ENCODE assay signal across 16 cellular contexts in genomic region chr22:45227645-45228400, GRCh38. TPM values are rescaled to one million over a fixed set of nuclear protein-coding genes. Genes with fewer than 3 reads are reported as not detected.
DNase-seq lines count a peak whose midpoint lies in the region; ATAC-seq and TF ChIP-seq lines count a peak whose summit lies in the region.
"Had no signal": no experiment of that assay in that cellular context is flagged by ENCODE, and none has a peak within 500 bp of the region (broad histone marks: within the 10 kb centered on the region; RNA-seq: fewer than 3 reads in every experiment).

No MANE protein-coding gene starts in this region.

- H3K36me3 Mint-ChIP-seq in GM23338 (ENCODE audit: low read depth) (no peaks in the 10 kb centered on the region; the same call in 2 of the 3 replicates), immature natural killer cell (peaks cover 0 to 2% (median 0%) of the 10 kb centered on the region in 3 donors)

- no peak overlapping the region for H3K27ac Mint-ChIP-seq in GM23338
- peak overlapping the region; percentile 21 to 77 (median 59) for H3K27ac Mint-ChIP-seq in immature natural killer cell
- H3K27ac Mint-ChIP-seq: activated T-helper 17 cell treated with anti-CD3 and anti-CD28 coated beads, Interleukin-2, amount 50 U/mL, for 72 hours; nephron progenitor cell had no signal

- no peak overlapping the region for H3K4me2 ChIP-seq in GM23338

- ATAC-seq in GM23338: peak; percentile 45
- ATAC-seq in sciatic nerve: peak; percentile 23
- ATAC-seq in HG02885 (IDR thresholded peaks at IDR 0.05; ENCODE audit: poor library complexity, unreplicated experiment): no peak
- ATAC-seq in GM19023 (IDR thresholded peaks at IDR 0.05; ENCODE audit: unreplicated experiment): no peak
- ATAC-seq: activated T-helper 17 cell treated with anti-CD3 and anti-CD28 coated beads, Interleukin-2, amount 50 U/mL, for 72 hours had no signal

- no peaks in the 10 kb centered on the region for H3K27me3 ChIP-seq in GM23338 (ENCODE audit: insufficient read depth)

- H2AFZ ChIP-seq in GM23338: no peak overlapping the region

- H3K36me3 ChIP-seq in GM23338 (ENCODE audit: insufficient read depth): no peaks in the 10 kb centered on the region
- H3K36me3 ChIP-seq: thoracic aorta had no signal

- H4K20me1 ChIP-seq in GM23338 (replicated peaks; ENCODE audit: insufficient read depth): peaks cover 8% of the 10 kb centered on the region

- DNase-seq in GM23338 (ENCODE audit: low spot score) (no peak), anterior cingulate cortex (lab: John Stamatoyannopoulos, UW) (peak in 43 of 58 donors; percentile 15 to 80 (median 54)), immature natural killer cell (no peak), sciatic nerve (ENCODE audit: low spot score) (no peak), DMS153 (lab: John Stamatoyannopoulos, UW) (no peak), NCI-H1048 (lab: John Stamatoyannopoulos, UW) (no peak)
- DNase-seq: activated CD4-positive, alpha-beta T cell treated with anti-CD3 and anti-CD28 coated beads, Interleukin-2, amount 50 U/mL, for 1 hour; nephron progenitor cell had no signal

- H3K27me3 Mint-ChIP-seq in GM23338 (ENCODE audit: insufficient read depth, low read depth, poor library complexity) (peaks cover 11% of the 10 kb centered on the region), immature natural killer cell (ENCODE audit: low read depth in 3 of 3) (peaks cover 0 to 2% (median 0%) of the 10 kb centered on the region in 3 donors)
- H3K27me3 Mint-ChIP-seq: activated T-helper 17 cell treated with anti-CD3 and anti-CD28 coated beads, Interleukin-2, amount 50 U/mL, for 72 hours had no signal

- intact Hi-C loops in sciatic nerve (cut with DNase I): no loop called here

- no peaks in the 10 kb centered on the region; the same call in 2 of the 3 replicates for H3K9me3 Mint-ChIP-seq in GM23338
- no peaks in the 10 kb centered on the region for H3K9me3 Mint-ChIP-seq in immature natural killer cell
- H3K9me3 Mint-ChIP-seq: activated T-helper 17 cell treated with anti-CD3 and anti-CD28 coated beads, Interleukin-2, amount 50 U/mL, for 72 hours; nephron progenitor cell had no signal

- no peaks in the 10 kb centered on the region for H3K9me2 ChIP-seq in GM23338 (ENCODE audit: insufficient read depth)

- H3K79me2 ChIP-seq in GM23338 (replicated peaks; ENCODE audit: insufficient read depth): peaks cover 18% of the 10 kb centered on the region

- H3K4me3 ChIP-seq in GM23338: no peak overlapping the region
- H3K4me3 ChIP-seq: thoracic aorta had no signal

- H3K4me3 Mint-ChIP-seq in GM23338: no peak overlapping the region; the same call in 2 of the 3 replicates
- peak overlapping the region; percentile 6 to 52 (median 27) for H3K4me3 Mint-ChIP-seq in immature natural killer cell
- H3K4me3 Mint-ChIP-seq: activated T-helper 17 cell treated with anti-CD3 and anti-CD28 coated beads, Interleukin-2, amount 50 U/mL, for 72 hours; nephron progenitor cell had no signal

- no peak overlapping the region for H3K27ac ChIP-seq in GM23338 (ENCODE audit: low read depth)

- H3F3A ChIP-seq in GM23338 (replicated peaks; ENCODE audit: low read depth): no peaks in the 10 kb centered on the region

- H3K4me1 Mint-ChIP-seq in GM23338: peaks cover 40% of the 10 kb centered on the region
- H3K4me1 Mint-ChIP-seq in immature natural killer cell: peaks cover 33 to 55% of the 10 kb centered on the region in 2 donors

- H3K4me1 ChIP-seq in GM23338 (ENCODE audit: insufficient read depth): no peaks in the 10 kb centered on the region

- TF ChIP-seq CTCF in GM23338 (conservative IDR thresholded peaks at IDR 0.05; ENCODE audit: low read depth in 2 of 2): no peak

TF ChIP-seq in GM23338, 12 proteins besides CTCF, POLR2A, EP300 and RAD21 (continues in another document):
- TF ChIP-seq POLR2AphosphoS5 (IDR thresholded peaks at IDR 0.05; ENCODE audit: low read depth) (no peak), REST (IDR thresholded peaks at IDR 0.05; ENCODE audit: unreplicated experiment) (no peak), EZH2 (IDR thresholded peaks at IDR 0.05; ENCODE audit: low read depth, unreplicated experiment) (no peak), NANOG (IDR thresholded peaks at IDR 0.05; ENCODE audit: borderline replicate concordance) (no peak), ETS1 (IDR thresholded peaks at IDR 0.05) (no peak), ZNF331 (CRISPR knock-in tag; IDR thresholded peaks at IDR 0.05; ENCODE audit: low read depth) (no peak), JUNB (IDR thresholded peaks at IDR 0.05; ENCODE audit: unreplicated experiment) (no peak), ZNF114 (CRISPR knock-in tag; IDR thresholded peaks at IDR 0.05) (no peak), STAT1 (IDR thresholded peaks at IDR 0.05; ENCODE audit: unreplicated experiment) (no peak)

RNA-seq across cellular contexts. Expression of gene KIAA0930, which starts 12.9 kb away (rescaled TPM):
- 78.6 and 81.8 TPM in 2 replicates for total RNA-seq in GM23338 (2014; rRNA removed; shearing (Covaris generic))
- polyA plus RNA-seq in GM23338 (2016; fragmentation: Nextera tagmentation; extraction: Ambion mirVana) (15.0 and 19.1 TPM in 2 replicates), immature natural killer cell (1 to 10 TPM; 2.2 to 6.2 (median 4.5) TPM)
- total RNA-seq in sciatic nerve: 119 TPM

RNA-seq across cellular contexts. Expression of gene UPK3A, which starts 56.9 kb away (rescaled TPM):
- 0.89 TPM in 1 of 2 replicates, not detected in the other for total RNA-seq in GM23338 (2014; rRNA removed; shearing (Covaris generic))
- polyA plus RNA-seq in GM23338 (2016; fragmentation: Nextera tagmentation; extraction: Ambion mirVana): 0.47 and 1.1 TPM in 2 replicates
- polyA plus RNA-seq in immature natural killer cell: 1 to 10 TPM in 2 of 3 donors, not detected in 1; 2.7 to 6.4 TPM
- total RNA-seq in sciatic nerve: not detected
- total RNA-seq: activated T-helper 17 cell treated with anti-CD3 and anti-CD28 coated beads, Interleukin-2, amount 50 U/mL, for 72 hours; glomerular endothelial cell; kidney epithelial cell; SK-MEL-5; skeletal muscle tissue; thoracic aorta had no signal

Comparison
In these comparisons a context has a peak if more than half of its experiments do, and no peak if none do; other contexts are left out.
1. ATAC-seq: peak in GM23338 (single experiment) and sciatic nerve (single experiment); none in HG02885 (single experiment) and GM19023 (single experiment).
2. DNase-seq: peak in anterior cingulate cortex (43 of 58); none in GM23338 (single experiment), immature natural killer cell (0 of 3), sciatic nerve (single experiment), DMS153 (single experiment) and NCI-H1048 (single experiment).